ENCODE assay signal across 20 cellular contexts in genomic region chr16:84876873-84877606, GRCh38. TPM values are rescaled to one million over a fixed set of nuclear protein-coding genes. Genes with fewer than 3 reads are reported as not detected.
DNase-seq lines count a peak whose midpoint lies in the region; ATAC-seq and TF ChIP-seq lines count a peak whose summit lies in the region.
"Had no signal": no experiment of that assay in that cellular context is flagged by ENCODE, and none has a peak within 500 bp of the region (broad histone marks: within the 10 kb centered on the region; RNA-seq: fewer than 3 reads in every experiment).

No MANE protein-coding gene starts in this region.

- H3K9me3 ChIP-seq in heart right ventricle (no peaks in the 10 kb centered on the region), hepatocyte (ENCODE audit: low read depth) (no peaks in the 10 kb centered on the region), neuronal stem cell (replicated peaks in 1 of 2; ENCODE audit: control insufficient read depth in 2 of 2, insufficient read depth in 1 of 2, low read depth in 1 of 2, low read length in 2 of 2) (peaks cover 2 to 3% of the 10 kb centered on the region in 2 donors)

- H3K27ac ChIP-seq in heart right ventricle = no peak overlapping the region
- H3K27ac ChIP-seq in hepatocyte = peak overlapping the region; percentile 42
- H3K27ac ChIP-seq in neuronal stem cell (replicated peaks; ENCODE audit: low read length) = no peak overlapping the region
- H3K27ac ChIP-seq: BLaER1, KMS-11, RWPE1 had no signal

- no peak overlapping the region for H2AFZ ChIP-seq in hepatocyte
- H2AFZ ChIP-seq in neuronal stem cell (ENCODE audit: low read length) = no peak overlapping the region

- no peak overlapping the region for H4K91ac ChIP-seq in neuronal stem cell (ENCODE audit: low read depth, low read length, poor library complexity)

- no peak overlapping the region for H3K27ac Mint-ChIP-seq in activated CD4-positive, alpha-beta T cell treated with anti-CD3 and anti-CD28 coated beads, Interleukin-2, amount 10 ng/mL, durations not matched to agents 24 days and 14 days
- H3K27ac Mint-ChIP-seq: CD8-positive, alpha-beta T cell had no signal

- H3K4me2 ChIP-seq in hepatocyte (no peak overlapping the region), neuronal stem cell (ENCODE audit: insufficient read depth, low read length, poor library complexity, severe bottlenecking) (no peak overlapping the region)
- H3K4me2 ChIP-seq: BLaER1, KMS-11 had no signal

- no peak for TF ChIP-seq CTCF in heart right ventricle (IDR thresholded peaks at IDR 0.05)
- TF ChIP-seq CTCF in hepatocyte (IDR thresholded peaks at IDR 0.05; ENCODE audit: poor library complexity) = no peak

- H2BK5ac ChIP-seq in neuronal stem cell (ENCODE audit: low read length) = no peak overlapping the region

- DNase-seq in left ventricle myocardium superior (peak; percentile 18), heart right ventricle (no peak), hepatocyte (ENCODE audit: low spot score) (no peak), neuronal stem cell (ENCODE audit: low spot score) (no peak), germinal center (ENCODE audit: low spot score) (no peak), amygdala (lab: John Stamatoyannopoulos, UW) (no peak)
- DNase-seq in activated CD4-positive, alpha-beta T cell treated with anti-CD3 and anti-CD28 coated beads, Interleukin-2, amount 10 ng/mL, durations not matched to agents 24 days and 14 days = no peak
- DNase-seq: 8988T; CD8-positive, alpha-beta T cell; HCEC 1CT; NCI-H1048; NCI-H1436 treated with DMSO at 0.1 percent for 48 hours; NCI-H2029 treated with DMSO at 0.1 percent for 48 hours; NCI-H2171 treated with DMSO at 0.1 percent for 48 hours; NCI-H446 treated with DMSO at 0.1 percent for 48 hours; PC-3 had no signal

- H3K4me3 Mint-ChIP-seq in activated CD4-positive, alpha-beta T cell treated with anti-CD3 and anti-CD28 coated beads, Interleukin-2, amount 10 ng/mL, durations not matched to agents 24 days and 14 days = no peak overlapping the region
- H3K4me3 Mint-ChIP-seq: CD8-positive, alpha-beta T cell had no signal

- intact Hi-C loops in left ventricle myocardium superior (cut with micrococcal nuclease) (no loop called here), heart right ventricle (cut with DNase I) (no loop called here)
- intact Hi-C loops in activated CD4-positive, alpha-beta T cell treated with anti-CD3 and anti-CD28 coated beads, Interleukin-2, amount 10 ng/mL, durations not matched to agents 24 days and 14 days (cut with micrococcal nuclease) = no loop called here

- peaks cover 0 to 8% (median 0%) of the 10 kb centered on the region in 9 donors for H3K4me1 ChIP-seq in heart right ventricle
- no peaks in the 10 kb centered on the region for H3K4me1 ChIP-seq in hepatocyte (ENCODE audit: insufficient read depth)
- no peaks in the 10 kb centered on the region for H3K4me1 ChIP-seq in neuronal stem cell (ENCODE audit: control insufficient read depth in 2 of 2, insufficient read depth in 1 of 2, low read depth in 1 of 2, low read length in 2 of 2)

- H3K36me3 Mint-ChIP-seq in activated CD4-positive, alpha-beta T cell treated with anti-CD3 and anti-CD28 coated beads, Interleukin-2, amount 10 ng/mL, durations not matched to agents 24 days and 14 days (ENCODE audit: low read depth) = no peaks in the 10 kb centered on the region
- H3K36me3 Mint-ChIP-seq: CD8-positive, alpha-beta T cell had no signal

- H4K8ac ChIP-seq in neuronal stem cell (ENCODE audit: low read depth, low read length) = no peak overlapping the region

- WGBS in heart right ventricle, 2 donors = 85 to 92% methylated on average over 13 of the region's 13 CpGs
- 91% methylated on average over 13 of the region's 13 CpGs for WGBS in hepatocyte (ENCODE audit: low lambda C conversion rate, missing lambda C conversion rate)
- WGBS in neuronal stem cell (ENCODE audit: extremely low coverage in 2 of 2, insufficient read length in 2 of 2, insufficient replicate concordance in 1 of 2), 2 donors = no CpG with 5 or more reads among the region's 13 CpGs

- no peaks in the 10 kb centered on the region for H3K79me2 ChIP-seq in hepatocyte

- H3K9me3 Mint-ChIP-seq in activated CD4-positive, alpha-beta T cell treated with anti-CD3 and anti-CD28 coated beads, Interleukin-2, amount 10 ng/mL, durations not matched to agents 24 days and 14 days = no peaks in the 10 kb centered on the region
- H3K9me3 Mint-ChIP-seq: CD8-positive, alpha-beta T cell had no signal

- H3K18ac ChIP-seq in neuronal stem cell (ENCODE audit: low read length) = no peak overlapping the region

- H3K4me3 ChIP-seq in heart right ventricle (no peak overlapping the region), hepatocyte (no peak overlapping the region), neuronal stem cell (ENCODE audit: low read length in 2 of 2) (no peak overlapping the region)
- H3K4me3 ChIP-seq: BLaER1 had no signal

- H3K4me1 Mint-ChIP-seq in activated CD4-positive, alpha-beta T cell treated with anti-CD3 and anti-CD28 coated beads, Interleukin-2, amount 10 ng/mL, durations not matched to agents 24 days and 14 days = no peaks in the 10 kb centered on the region

- peak overlapping the region; percentile 2 for H3K23ac ChIP-seq in neuronal stem cell (ENCODE audit: low read depth, low read length, poor library complexity)

- H2BK15ac ChIP-seq in neuronal stem cell (ENCODE audit: low read length) = no peak overlapping the region

- no peaks in the 10 kb centered on the region for H4K20me1 ChIP-seq in hepatocyte (ENCODE audit: insufficient read depth, poor library complexity, severe bottlenecking)
- H4K20me1 ChIP-seq: BLaER1 had no signal

- no peaks in the 10 kb centered on the region for H3K9me2 ChIP-seq in hepatocyte (replicated peaks; ENCODE audit: insufficient read depth)

- H3K36me3 ChIP-seq in heart right ventricle (peaks cover 0 to 83% (median 3%) of the 10 kb centered on the region in 9 donors), hepatocyte (replicated peaks; ENCODE audit: insufficient read depth, low read depth) (no peaks in the 10 kb centered on the region), neuronal stem cell (replicated peaks in 1 of 2; ENCODE audit: control insufficient read depth in 2 of 2, insufficient read depth in 2 of 2, low read length in 2 of 2) (no peaks in the 10 kb centered on the region)
- H3K36me3 ChIP-seq: BLaER1 had no signal

- H2BK120ac ChIP-seq in neuronal stem cell (ENCODE audit: low read depth, low read length) = no peak overlapping the region

- peak overlapping the region; percentile 78 for H3K14ac ChIP-seq in neuronal stem cell (ENCODE audit: low read length)

- no peak overlapping the region for H2BK12ac ChIP-seq in neuronal stem cell (ENCODE audit: low read length)

- no peak overlapping the region for H3K9ac ChIP-seq in neuronal stem cell (ENCODE audit: low read depth, low read length, poor library complexity)
- H3K9ac ChIP-seq: BLaER1, KMS-11 had no signal

- H3K27me3 Mint-ChIP-seq in activated CD4-positive, alpha-beta T cell treated with anti-CD3 and anti-CD28 coated beads, Interleukin-2, amount 10 ng/mL, durations not matched to agents 24 days and 14 days = peaks cover 2% of the 10 kb centered on the region

- no peak overlapping the region for H3K4ac ChIP-seq in neuronal stem cell (ENCODE audit: low read length)

- ATAC-seq in left ventricle myocardium superior = no peak
- ATAC-seq in heart right ventricle = no peak
- ATAC-seq in GM19395 (IDR thresholded peaks at IDR 0.05; ENCODE audit: unreplicated experiment) = no peak
- ATAC-seq: CD8-positive, alpha-beta T cell; PC-3 had no signal

- H3K79me1 ChIP-seq in neuronal stem cell (ENCODE audit: low read depth, low read length) = no peaks in the 10 kb centered on the region

- H3K27me3 ChIP-seq in heart right ventricle (no peaks in the 10 kb centered on the region), hepatocyte (no peaks in the 10 kb centered on the region), neuronal stem cell (ENCODE audit: control insufficient read depth in 3 of 3, insufficient read depth in 3 of 3, low read depth in 1 of 3, low read length in 3 of 3) (no peaks in the 10 kb centered on the region)
- H3K27me3 ChIP-seq: BLaER1 had no signal

- no peak overlapping the region for H2AK5ac ChIP-seq in neuronal stem cell (ENCODE audit: low read depth, low read length)

RNA-seq across cellular contexts. Expression of gene CRISPLD2, which starts 57.3 kb away (rescaled TPM):
- total RNA-seq in left ventricle myocardium superior (29.1 TPM), heart right ventricle (10 to 100 TPM in 7 of 10 donors, 1 to 10 TPM in 3; 7.9 to 48.1 (median 15.2) TPM), hepatocyte (253 and 281 TPM in 2 replicates)
- polyA plus RNA-seq in heart right ventricle (10 to 100 TPM; 13.2 to 25.0 TPM), hepatocyte (284 and 315 TPM in 2 replicates)
- 0.14 TPM for polyA plus RNA-seq in neuronal stem cell (2013, experiment 1 of 2)
- polyA plus RNA-seq in neuronal stem cell (2013, experiment 2 of 2) = 0.12 TPM
- 0.19 and 0.26 TPM in 2 replicates for total RNA-seq in activated CD4-positive, alpha-beta T cell treated with anti-CD3 and anti-CD28 coated beads, Interleukin-2, amount 10 ng/mL, durations not matched to agents 24 days and 14 days
